ENCODE assay signal across 26 cellular contexts in the genomic region with DNA sequence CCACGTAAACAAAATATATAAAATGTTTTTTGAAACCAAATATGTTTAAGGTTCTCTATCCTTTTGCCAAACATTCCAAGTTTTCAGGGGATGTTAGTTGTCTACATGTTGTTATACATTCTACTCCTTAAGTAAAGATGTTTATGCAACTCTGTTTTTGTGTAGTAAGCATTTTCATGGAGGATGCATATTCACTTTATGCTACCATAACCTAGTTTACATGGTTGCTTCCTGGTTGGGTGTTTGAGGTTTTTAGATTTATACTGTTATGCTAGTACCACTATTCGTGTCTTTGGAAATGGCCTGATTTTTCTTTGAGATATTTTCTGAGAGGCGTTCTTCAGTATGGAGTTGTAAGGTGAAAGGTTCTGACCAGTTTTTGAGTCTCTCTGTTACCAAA.
A peak's percentile ranks its signal among the peaks of the same experiment; 100 is the strongest.
DNase-seq lines count a peak whose midpoint lies in the region; ATAC-seq, FAIRE-seq and TF ChIP-seq lines count a peak whose summit lies in the region.
"Had no signal": no experiment of that assay in that cellular context is flagged by ENCODE, and none has a peak within 500 bp of the region (broad histone marks: within the 10 kb centered on the region; RNA-seq: fewer than 3 reads in every experiment).

No MANE protein-coding gene starts in this region.

- TF ChIP-seq RAD21 in liver (IDR thresholded peaks at IDR 0.05) = no peak

- intact Hi-C loops in CD8-positive, alpha-beta T cell (cut with DNase I, micrococcal nuclease) = no loop called here
- intact Hi-C loops in activated CD4-positive, alpha-beta memory T cell treated with anti-CD3 and anti-CD28 coated beads for 36 hours (cut with micrococcal nuclease) = loop anchor here (5.0 kb wide), 3 partner anchors 47 to 347 kb away; no protein-coding TSS in a partner anchor
- intact Hi-C loops in ovary (cut with DNase I) = no loop called here

- H3K4me1 ChIP-seq in CD8-positive, alpha-beta T cell (ENCODE audit: insufficient read depth, low read length) = peaks cover 19% of the 10 kb centered on the region
- H3K4me1 ChIP-seq in liver (ENCODE audit: control insufficient read depth in 4 of 4, insufficient read depth in 4 of 4, low read length in 3 of 4) (peaks cover 6 to 47% (median 12%) of the 10 kb centered on the region in 4 donors), ovary (ENCODE audit: insufficient read depth) (peaks cover 5% of the 10 kb centered on the region)

- no peaks in the 10 kb centered on the region for H3K9me3 ChIP-seq in CD8-positive, alpha-beta T cell (ENCODE audit: low read length)
- H3K9me3 ChIP-seq in liver (ENCODE audit: control insufficient read depth in 4 of 4, low read length in 3 of 4) = no peaks in the 10 kb centered on the region
- H3K9me3 ChIP-seq in ovary = no peaks in the 10 kb centered on the region

- no peak for TF ChIP-seq CTCF in CD8-positive, alpha-beta T cell (IDR thresholded peaks at IDR 0.05)
- no peak for TF ChIP-seq CTCF in liver (IDR thresholded peaks at IDR 0.05; ENCODE audit: low read depth, low read length, missing input control)
- TF ChIP-seq CTCF in ovary (IDR thresholded peaks at IDR 0.05) = no peak

- peak; percentile 71 for FAIRE-seq in GM19239 (lab: Jason Lieb, UNC)
- FAIRE-seq: GM12892, H54 had no signal

- H3K27ac ChIP-seq in CD8-positive, alpha-beta T cell (ENCODE audit: low read depth, low read length) = no peak overlapping the region
- H3K27ac ChIP-seq in liver (ENCODE audit: low read depth in 1 of 2, low read length in 2 of 2) (peak overlapping the region; percentile 89 to 98), ovary (no peak overlapping the region)
- H3K27ac ChIP-seq: cardiac muscle cell, spleen, tibial nerve had no signal

- no peak overlapping the region for H3K4me3 ChIP-seq in CD8-positive, alpha-beta T cell (ENCODE audit: low read depth, low read length)
- H3K4me3 ChIP-seq in liver (ENCODE audit: low read depth in 1 of 3, low read length in 3 of 3) = no peak overlapping the region
- no peak overlapping the region for H3K4me3 ChIP-seq in ovary
- H3K4me3 ChIP-seq: cardiac muscle cell, spleen, tibial nerve had no signal

- WGBS in liver = 90% methylated on average over 3 of the region's 3 CpGs
- WGBS in ovary, 3 donors = 86 to 88% (median 87%) methylated on average over 3 of the region's 3 CpGs

- no peak for TF ChIP-seq POLR2A in ovary (IDR thresholded peaks at IDR 0.05)

- CTCF ChIA-PET in CD8-positive, alpha-beta T cell (lab: Charles Lee) = no interaction called here
- CTCF ChIA-PET in activated CD4-positive, alpha-beta memory T cell treated with anti-CD3 and anti-CD28 coated beads for 36 hours (lab: Charles Lee) = interaction anchor here (2.3 kb wide), 1 partner anchor 157 kb away, joined by 8 read pairs; no protein-coding TSS in a partner anchor

- H3K36me3 Mint-ChIP-seq in CD8-positive, alpha-beta T cell = peaks cover 97% of the 10 kb centered on the region
- peaks cover 49% of the 10 kb centered on the region for H3K36me3 Mint-ChIP-seq in activated CD4-positive, alpha-beta memory T cell treated with anti-CD3 and anti-CD28 coated beads for 36 hours

- no peaks in the 10 kb centered on the region for H3K27me3 Mint-ChIP-seq in CD8-positive, alpha-beta T cell (ENCODE audit: low read depth)
- H3K27me3 Mint-ChIP-seq in activated CD4-positive, alpha-beta memory T cell treated with anti-CD3 and anti-CD28 coated beads for 36 hours = no peaks in the 10 kb centered on the region
- H3K27me3 Mint-ChIP-seq: activated CD8-positive, alpha-beta memory T cell treated with anti-CD3 and anti-CD28 coated beads, Interleukin-2, amount 10 ng/mL, durations not matched to agents 7 days and 5 days had no signal

- no peak overlapping the region for H3K4me3 Mint-ChIP-seq in CD8-positive, alpha-beta T cell
- H3K4me3 Mint-ChIP-seq in activated CD4-positive, alpha-beta memory T cell treated with anti-CD3 and anti-CD28 coated beads for 36 hours = no peak overlapping the region
- H3K4me3 Mint-ChIP-seq: activated CD8-positive, alpha-beta memory T cell treated with anti-CD3 and anti-CD28 coated beads, Interleukin-2, amount 10 ng/mL, durations not matched to agents 7 days and 5 days; dendritic cell treated with granulocyte-macrophage colony-stimulating factor and Interleukin-4, amounts not matched to agents 40 ng/mL and 50 ng/mL, for 4 days; memory B cell had no signal

- no peak overlapping the region for H3K9ac ChIP-seq in liver (ENCODE audit: low read depth in 1 of 2, low read length in 2 of 2)

- H3K27me3 ChIP-seq in CD8-positive, alpha-beta T cell (ENCODE audit: insufficient read depth, low read length) = no peaks in the 10 kb centered on the region
- H3K27me3 ChIP-seq in liver (ENCODE audit: control insufficient read depth in 4 of 4, insufficient read depth in 4 of 4, low read length in 3 of 4) = no peaks in the 10 kb centered on the region
- no peaks in the 10 kb centered on the region for H3K27me3 ChIP-seq in ovary
- H3K27me3 ChIP-seq: cardiac muscle cell, spleen, tibial nerve had no signal

- H3K27ac Mint-ChIP-seq in CD8-positive, alpha-beta T cell = peak overlapping the region; percentile 86
- H3K27ac Mint-ChIP-seq in activated CD4-positive, alpha-beta memory T cell treated with anti-CD3 and anti-CD28 coated beads for 36 hours = peak overlapping the region; percentile 79
- H3K27ac Mint-ChIP-seq: activated CD8-positive, alpha-beta memory T cell treated with anti-CD3 and anti-CD28 coated beads, Interleukin-2, amount 10 ng/mL, durations not matched to agents 7 days and 5 days; dendritic cell treated with granulocyte-macrophage colony-stimulating factor and Interleukin-4, amounts not matched to agents 40 ng/mL and 50 ng/mL, for 4 days; memory B cell had no signal

- H3K9me3 Mint-ChIP-seq in CD8-positive, alpha-beta T cell = peaks cover 5% of the 10 kb centered on the region
- peaks cover 5% of the 10 kb centered on the region for H3K9me3 Mint-ChIP-seq in activated CD4-positive, alpha-beta memory T cell treated with anti-CD3 and anti-CD28 coated beads for 36 hours

- DNase-seq in CD8-positive, alpha-beta T cell = no peak
- DNase-seq in GM19239 (ENCODE audit: insufficient read length, low spot score) (no peak), amygdala (lab: John Stamatoyannopoulos, UW) (no peak), ovary (no peak)
- DNase-seq in activated CD4-positive, alpha-beta memory T cell treated with anti-CD3 and anti-CD28 coated beads for 36 hours = no peak
- DNase-seq: activated CD4-positive, CD25-positive, alpha-beta regulatory T cell; activated CD8-positive, alpha-beta memory T cell treated with anti-CD3 and anti-CD28 coated beads, Interleukin-2, amount 10 ng/mL, durations not matched to agents 7 days and 5 days; activated effector memory CD4-positive, alpha-beta T cell treated with anti-CD3 and anti-CD28 coated beads, Interleukin-2, amount 50 U/mL, for 16 hours; anterior cingulate cortex; DMS79 treated with DMSO at 0.1 percent for 48 hours; KBM-7; kidney glomerular epithelial cell; NCI-H69; spleen; stimulated activated CD4-positive, alpha-beta T cell treated with anti-CD3 and anti-CD28 coated beads, Interleukin-4, amount 100 ng/mL, for 24 hours; stimulated activated naive CD8-positive, alpha-beta T cell treated with anti-CD3 and anti-CD28 coated beads, Interleukin-15, Interleukin-2, amounts not matched to agents 100 U/mL and 50 U/mL, for 24 hours; T-helper 9 cell had no signal

- peaks cover 68% of the 10 kb centered on the region for H3K36me3 ChIP-seq in CD8-positive, alpha-beta T cell (ENCODE audit: insufficient read depth, low read length)
- H3K36me3 ChIP-seq in liver (ENCODE audit: control insufficient read depth in 4 of 4, insufficient read depth in 3 of 4, low read depth in 1 of 4, low read length in 3 of 4) (peaks cover 2 to 15% (median 9%) of the 10 kb centered on the region in 4 donors), ovary (no peaks in the 10 kb centered on the region)
- H3K36me3 ChIP-seq: cardiac muscle cell, tibial nerve had no signal

- POLR2A ChIA-PET in CD8-positive, alpha-beta T cell (lab: Charles Lee) = interaction anchor here (0.6 to 1.0 kb wide), 2 partner anchors 28 to 32 kb away, joined by 3 to 4 read pairs; no protein-coding TSS in a partner anchor
- POLR2A ChIA-PET in activated CD4-positive, alpha-beta memory T cell treated with anti-CD3 and anti-CD28 coated beads for 36 hours (lab: Charles Lee) = no interaction called here

- H3K4me1 Mint-ChIP-seq in CD8-positive, alpha-beta T cell (ENCODE audit: low read depth) = peaks cover 27% of the 10 kb centered on the region
- peaks cover 37% of the 10 kb centered on the region for H3K4me1 Mint-ChIP-seq in activated CD4-positive, alpha-beta memory T cell treated with anti-CD3 and anti-CD28 coated beads for 36 hours (ENCODE audit: low read depth)

- no peak for ATAC-seq in CD8-positive, alpha-beta T cell
- ATAC-seq in GM19467 (IDR thresholded peaks at IDR 0.05; ENCODE audit: unreplicated experiment) = no peak
- ATAC-seq: activated CD8-positive, alpha-beta memory T cell treated with anti-CD3 and anti-CD28 coated beads, Interleukin-2, amount 10 ng/mL, durations not matched to agents 7 days and 5 days; SK-N-SH treated with all-trans-retinoic acid at 6 μM for 48 hours; stimulated activated naive CD8-positive, alpha-beta T cell treated with anti-CD3 and anti-CD28 coated beads, Interleukin-15, Interleukin-2, amounts not matched to agents 100 U/mL and 50 U/mL, for 24 hours had no signal

- no peak for TF ChIP-seq EP300 in ovary (IDR thresholded peaks at IDR 0.05)

TF ChIP-seq in liver, 16 proteins besides CTCF, POLR2A, EP300 and RAD21:
- no peak for TF ChIP-seq GABPA (IDR thresholded peaks at IDR 0.05 in 1 of 2, conservative IDR thresholded peaks at IDR 0.05 in 1 of 2)
- TF ChIP-seq, protein P1, sequence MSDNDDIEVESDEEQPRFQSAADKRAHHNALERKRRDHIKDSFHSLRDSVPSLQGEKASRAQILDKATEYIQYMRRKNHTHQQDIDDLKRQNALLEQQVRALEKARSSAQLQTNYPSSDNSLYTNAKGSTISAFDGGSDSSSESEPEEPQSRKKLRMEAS (IDR thresholded peaks at IDR 0.05) = no peak

Comparison
In these comparisons a context has a peak if more than half of its experiments do, and no peak if none do; other contexts are left out.
1. H3K27ac ChIP-seq: peak in liver (2 of 2); none in CD8-positive, alpha-beta T cell (single experiment) and ovary (0 of 2).